In the genomic region with DNA sequence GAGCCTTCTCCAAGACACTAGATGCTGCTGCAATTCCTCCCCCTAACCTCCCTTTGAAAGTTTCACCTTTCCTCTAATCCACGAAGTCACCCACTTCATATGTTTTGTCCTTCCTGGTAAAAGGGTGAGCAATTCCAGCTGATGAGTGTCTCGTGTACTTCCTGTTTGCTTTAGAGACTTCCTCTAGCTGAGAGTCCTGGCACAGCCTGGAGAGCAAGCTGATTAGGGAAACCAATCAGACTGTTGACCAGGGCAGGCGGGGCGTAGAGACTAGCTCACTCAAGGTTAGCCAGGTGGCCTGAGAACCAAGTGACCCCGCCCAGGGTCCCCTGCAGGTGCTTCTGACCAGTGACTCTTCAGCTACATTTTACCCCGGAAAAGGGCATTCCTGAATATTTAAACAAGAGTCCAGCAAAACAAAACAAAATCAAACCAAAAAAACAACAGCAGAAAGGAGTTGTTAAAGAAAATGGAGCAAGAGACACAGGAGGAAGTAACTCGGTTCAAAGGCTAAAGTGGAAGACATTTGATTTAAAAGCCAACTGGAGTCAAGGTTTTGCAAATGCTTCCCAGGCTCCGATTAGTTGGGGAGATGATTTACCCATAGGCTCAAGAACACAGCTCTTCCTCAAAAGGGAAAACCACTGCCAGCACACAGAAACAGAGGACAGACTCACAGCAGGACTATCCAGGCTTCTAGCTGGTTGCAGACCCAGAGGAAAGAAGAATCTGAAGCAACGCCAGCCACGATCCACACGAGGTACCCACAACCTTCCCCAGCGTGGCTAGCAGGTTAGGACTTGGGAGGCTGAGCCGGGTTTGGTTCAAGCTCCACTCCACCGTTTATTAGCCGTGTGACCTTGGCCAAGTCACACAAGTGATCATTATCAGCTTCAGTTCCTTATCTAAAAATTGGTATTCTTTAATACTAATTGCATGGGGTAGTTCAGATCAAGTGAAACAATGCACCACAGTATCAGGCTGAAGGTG, we compare ENCODE assay signal across 8 cellular contexts. TPM values are rescaled to one million over a fixed set of nuclear protein-coding genes. Genes with fewer than 3 reads are reported as not detected.
DNase-seq lines count a peak whose midpoint lies in the region; ATAC-seq, FAIRE-seq and TF ChIP-seq lines count a peak whose summit lies in the region.

No MANE protein-coding gene starts in this region.

- H3K27me3 Mint-ChIP-seq in astrocyte (ENCODE audit: low read depth, unreplicated experiment) = no peaks in the 10 kb centered on the region

- DNase-seq in DMS153 (lab: John Stamatoyannopoulos, UW) = peak; percentile 93
- peak; percentile 76 for DNase-seq in NCI-H146 treated with DMSO at 0.1 percent for 48 hours (lab: John Stamatoyannopoulos, UW; ENCODE audit: unreplicated experiment)
- DNase-seq in astrocyte (ENCODE audit: low read depth) = peak; percentile 63
- peak; percentile 93 for DNase-seq in kidney
- peak; percentile 59 to 78 for DNase-seq in tibial artery
- DNase-seq in NCI-H82 (lab: John Stamatoyannopoulos, UW) = no peak

- H3K4me3 ChIP-seq in astrocyte (ENCODE audit: insufficient read depth, low read depth, low read length) (peak overlapping the region; percentile 26), kidney (ENCODE audit: low read length in 2 of 2) (peak overlapping the region; percentile 57 to 66), tibial artery (no peak overlapping the region)

- FAIRE-seq in astrocyte (lab: Jason Lieb, UNC) (no peak), kidney (lab: Jason Lieb, UNC) (peak; percentile 19)

- peaks cover 71% of the 10 kb centered on the region for H3K4me1 Mint-ChIP-seq in astrocyte (ENCODE audit: low read depth, unreplicated experiment)

- H3K27me3 ChIP-seq in astrocyte (ENCODE audit: insufficient read depth, low read length) = no peaks in the 10 kb centered on the region
- H3K27me3 ChIP-seq in tibial artery = no peaks in the 10 kb centered on the region

- H4K20me1 ChIP-seq in astrocyte (ENCODE audit: insufficient read depth, low read length) = peaks cover 82% of the 10 kb centered on the region

- peaks cover 98% of the 10 kb centered on the region for H3K79me2 ChIP-seq in astrocyte (ENCODE audit: insufficient read depth, low read length)

- no peak for TF ChIP-seq CTCF in astrocyte (IDR thresholded peaks at IDR 0.05; ENCODE audit: insufficient read depth, low read depth, low read length)
- TF ChIP-seq CTCF in kidney (IDR thresholded peaks at IDR 0.05; ENCODE audit: borderline replicate concordance, extremely low read depth, insufficient read depth) = no peak
- TF ChIP-seq CTCF in tibial artery (IDR thresholded peaks at IDR 0.05) = no peak

- intact Hi-C loops in kidney (cut with DNase I) = no loop called here
- intact Hi-C loops in tibial artery (cut with DNase I; ENCODE audit: low total_unique reads) = no loop called here

- H3K36me3 ChIP-seq in astrocyte (ENCODE audit: insufficient read depth, low read length) (no peaks in the 10 kb centered on the region), kidney (ENCODE audit: control insufficient read depth in 1 of 2, insufficient read depth in 2 of 2, low read length in 2 of 2) (no peaks in the 10 kb centered on the region), tibial artery (peaks cover 0 to 12% (median 7%) of the 10 kb centered on the region in 3 donors)

- no peak overlapping the region for H2AFZ ChIP-seq in astrocyte (ENCODE audit: low read depth, low read length)

- peak overlapping the region; percentile 52 for H3K4me3 Mint-ChIP-seq in astrocyte (ENCODE audit: unreplicated experiment)

- H3K27ac ChIP-seq in astrocyte (ENCODE audit: low read depth, low read length) (peak overlapping the region; percentile 14), kidney (ENCODE audit: low read depth in 2 of 2, low read length in 2 of 2) (peak overlapping the region; percentile 92 to 95), tibial artery (no peak overlapping the region)

- H3K9me3 ChIP-seq in astrocyte (ENCODE audit: insufficient read depth, low read depth, low read length) = no peaks in the 10 kb centered on the region
- no peaks in the 10 kb centered on the region for H3K9me3 ChIP-seq in kidney (ENCODE audit: control insufficient read depth in 1 of 2, low read length in 2 of 2)
- no peaks in the 10 kb centered on the region for H3K9me3 ChIP-seq in tibial artery

- H3K36me3 Mint-ChIP-seq in astrocyte (ENCODE audit: low read depth, unreplicated experiment) = peaks cover 14% of the 10 kb centered on the region

- H3K9ac ChIP-seq in astrocyte (ENCODE audit: low read length) (no peak overlapping the region), kidney (ENCODE audit: low read length in 2 of 2) (peak overlapping the region; percentile 49 to 74)

- H3K4me1 ChIP-seq in astrocyte (ENCODE audit: insufficient read depth, low read length) (peaks cover 41% of the 10 kb centered on the region), kidney (ENCODE audit: control insufficient read depth in 1 of 2, insufficient read depth in 1 of 2, low read depth in 1 of 2, low read length in 2 of 2) (peaks cover 69 to 73% of the 10 kb centered on the region in 2 donors), tibial artery (peaks cover 0 to 66% (median 38%) of the 10 kb centered on the region in 4 donors)

- ATAC-seq in HG03521 (IDR thresholded peaks at IDR 0.05; ENCODE audit: unreplicated experiment) = no peak
- ATAC-seq in HG02588 (IDR thresholded peaks at IDR 0.05; ENCODE audit: unreplicated experiment) = no peak

- peak overlapping the region; percentile 81 for H3K27ac Mint-ChIP-seq in astrocyte (ENCODE audit: unreplicated experiment)

- H3K9me3 Mint-ChIP-seq in astrocyte (ENCODE audit: unreplicated experiment) = no peaks in the 10 kb centered on the region

- peak overlapping the region; percentile 44 for H3K4me2 ChIP-seq in astrocyte (ENCODE audit: low read length)

RNA-seq across cellular contexts. Expression of a gene that starts 13.4 kb away (rescaled TPM):
- total RNA-seq in astrocyte (not detected in 2 replicates), kidney (not detected)
- 0.99 TPM for polyA plus RNA-seq in kidney (ENCODE audit: insufficient read depth, low read depth, low replicate concordance)

RNA-seq across cellular contexts. Expression of a gene that starts 14.8 kb away (rescaled TPM):
- 23.6 and 25.5 TPM in 2 replicates for total RNA-seq in astrocyte
- total RNA-seq in kidney = 38.6 TPM
- 38.6 TPM for polyA plus RNA-seq in kidney (ENCODE audit: insufficient read depth, low read depth, low replicate concordance)

RNA-seq across cellular contexts. Expression of a gene that starts 18.8 kb away (rescaled TPM):
- 201 and 209 TPM in 2 replicates for total RNA-seq in astrocyte
- 159 TPM for total RNA-seq in kidney
- 286 TPM for polyA plus RNA-seq in kidney (ENCODE audit: insufficient read depth, low read depth, low replicate concordance)

RNA-seq across cellular contexts. Expression of a gene that starts 23.4 kb away (rescaled TPM):
- total RNA-seq in astrocyte (5.4 and 5.5 TPM in 2 replicates), kidney (27.5 TPM)
- polyA plus RNA-seq in kidney (ENCODE audit: insufficient read depth, low read depth, low replicate concordance) = 22.1 TPM

RNA-seq across cellular contexts. Expression of a gene that starts 37.7 kb away (rescaled TPM):
- total RNA-seq in astrocyte = 0.36 and 0.39 TPM in 2 replicates
- total RNA-seq in kidney = 1.2 TPM
- 1.1 TPM for polyA plus RNA-seq in kidney (ENCODE audit: insufficient read depth, low read depth, low replicate concordance)

Comparison
In these comparisons a context has a peak if more than half of its experiments do, and no peak if none do; other contexts are left out.
1. H3K27ac ChIP-seq: peak in astrocyte (single experiment) and kidney (2 of 2); none in tibial artery (0 of 2).
2. H3K4me3 ChIP-seq: peak in astrocyte (single experiment) and kidney (2 of 2); none in tibial artery (0 of 2).